ENCODE assay signal across 8 cellular contexts in genomic region chrX:30653415-30654131, GRCh38.
DNase-seq lines count a peak whose midpoint lies in the region; ATAC-seq and TF ChIP-seq lines count a peak whose summit lies in the region.

Gene GK (plus strand): TSS chrX:30653423. CDS start chrX:30653538, 115 bp downstream.

- peak within 1 kb of the TSS; percentile 61 for H3K4me3 ChIP-seq in HFF-Myc (replicated peaks; ENCODE audit: low read depth, low read length)
- peak within 1 kb of the TSS; percentile 54 for H3K4me3 ChIP-seq in astrocyte of the cerebellum (ENCODE audit: low read depth, low read length)
- H3K4me3 ChIP-seq in iPS-20b (ENCODE audit: low read length) = peak within 1 kb of the TSS; percentile 80
- peak within 1 kb of the TSS; percentile 44 to 68 (median 53) for H3K4me3 ChIP-seq in skin epidermis

- ATAC-seq in GM19328 (IDR thresholded peaks at IDR 0.05; ENCODE audit: unreplicated experiment) = no peak

- peaks cover 8% of the 10 kb centered on the region; the same call in 1 of the 2 replicates for H3K4me1 ChIP-seq in iPS-20b (ENCODE audit: insufficient read depth, low read length)

- H3K27me3 ChIP-seq in iPS-20b (ENCODE audit: insufficient read depth, low read length) = no peaks in the 10 kb centered on the region

- TF ChIP-seq CTCF in HFF-Myc (IDR thresholded peaks at IDR 0.05; ENCODE audit: low read depth, low read length, missing control alignments) (no peak), astrocyte of the cerebellum (IDR thresholded peaks at IDR 0.05; ENCODE audit: low read depth, low read length, missing control alignments) (no peak)

- no peaks in the 10 kb centered on the region for H3K36me3 ChIP-seq in iPS-20b (ENCODE audit: insufficient read depth, low read depth, low read length)

- DNase-seq in NCI-H2227 (lab: John Stamatoyannopoulos, UW; ENCODE audit: unreplicated experiment) (peak; percentile 23), NCI-H2227 treated with DMSO at 0.1 percent for 48 hours (lab: John Stamatoyannopoulos, UW) (no peak), HFF-Myc (ENCODE audit: extremely low read depth, low read depth) (no peak), NCI-H774 (lab: John Stamatoyannopoulos, UW) (peak; percentile 2), astrocyte of the cerebellum (ENCODE audit: low read depth) (no peak)

- H3K9ac ChIP-seq in iPS-20b (ENCODE audit: low read depth, low read length) = peak within 1 kb of the TSS; percentile 82

- peak within 1 kb of the TSS; percentile 86 for H3K27ac ChIP-seq in iPS-20b (ENCODE audit: low read length)
- peak within 1 kb of the TSS; percentile 41 to 85 (median 76) for H3K27ac ChIP-seq in skin epidermis

- no peaks in the 10 kb centered on the region for H3K9me3 ChIP-seq in iPS-20b (ENCODE audit: insufficient read depth, low read depth, low read length)

- in situ Hi-C loops in astrocyte of the cerebellum (cut with HindIII; ENCODE audit: low sequenced_read_pairs) = no loop called here

Comparison
In these comparisons a context has a peak if more than half of its experiments do, and no peak if none do; other contexts are left out.
1. DNase-seq: peak in NCI-H2227 (single experiment) and NCI-H774 (single experiment); none in NCI-H2227 treated with DMSO at 0.1 percent for 48 hours (single experiment), HFF-Myc (single experiment) and astrocyte of the cerebellum (single experiment).
2. Peak in every context shown above with its lines, with median percentiles within 50 percentile points of each other: H3K4me3 ChIP-seq.